In the genomic region with DNA sequence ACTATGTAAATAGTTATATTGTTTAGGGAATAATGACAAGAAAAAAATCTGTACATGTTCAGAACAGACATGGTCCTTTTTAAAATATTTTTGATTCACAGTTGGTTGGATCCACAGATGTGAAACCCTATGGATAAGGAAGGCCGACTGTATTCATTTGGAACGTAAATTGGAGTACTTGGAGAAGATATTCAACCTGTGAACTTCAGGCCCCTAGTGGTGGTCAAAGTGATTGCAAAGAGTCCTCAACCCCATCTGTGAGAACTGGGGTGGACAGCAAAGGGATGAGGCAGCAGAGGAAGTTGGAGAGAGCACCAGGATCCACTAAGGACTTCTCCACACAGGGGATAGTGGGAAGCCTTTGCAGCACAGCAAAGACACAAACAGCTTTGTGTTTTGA, we compare ENCODE assay signal across 1 cellular context.
TF ChIP-seq lines count a peak whose summit lies in the region.

No MANE protein-coding gene starts in this region.

TF ChIP-seq in GM23338, 12 proteins besides CTCF, POLR2A, EP300 and RAD21 (continued from another document):
- no peak for TF ChIP-seq EZH2 (IDR thresholded peaks at IDR 0.05; ENCODE audit: low read depth, unreplicated experiment)
- TF ChIP-seq EZH2phosphoT487 (IDR thresholded peaks at IDR 0.05; ENCODE audit: unreplicated experiment): no peak
- no peak for TF ChIP-seq ZNF114 (CRISPR knock-in tag; IDR thresholded peaks at IDR 0.05)
- TF ChIP-seq STAT1 (IDR thresholded peaks at IDR 0.05; ENCODE audit: unreplicated experiment): no peak
- TF ChIP-seq, protein P1, sequence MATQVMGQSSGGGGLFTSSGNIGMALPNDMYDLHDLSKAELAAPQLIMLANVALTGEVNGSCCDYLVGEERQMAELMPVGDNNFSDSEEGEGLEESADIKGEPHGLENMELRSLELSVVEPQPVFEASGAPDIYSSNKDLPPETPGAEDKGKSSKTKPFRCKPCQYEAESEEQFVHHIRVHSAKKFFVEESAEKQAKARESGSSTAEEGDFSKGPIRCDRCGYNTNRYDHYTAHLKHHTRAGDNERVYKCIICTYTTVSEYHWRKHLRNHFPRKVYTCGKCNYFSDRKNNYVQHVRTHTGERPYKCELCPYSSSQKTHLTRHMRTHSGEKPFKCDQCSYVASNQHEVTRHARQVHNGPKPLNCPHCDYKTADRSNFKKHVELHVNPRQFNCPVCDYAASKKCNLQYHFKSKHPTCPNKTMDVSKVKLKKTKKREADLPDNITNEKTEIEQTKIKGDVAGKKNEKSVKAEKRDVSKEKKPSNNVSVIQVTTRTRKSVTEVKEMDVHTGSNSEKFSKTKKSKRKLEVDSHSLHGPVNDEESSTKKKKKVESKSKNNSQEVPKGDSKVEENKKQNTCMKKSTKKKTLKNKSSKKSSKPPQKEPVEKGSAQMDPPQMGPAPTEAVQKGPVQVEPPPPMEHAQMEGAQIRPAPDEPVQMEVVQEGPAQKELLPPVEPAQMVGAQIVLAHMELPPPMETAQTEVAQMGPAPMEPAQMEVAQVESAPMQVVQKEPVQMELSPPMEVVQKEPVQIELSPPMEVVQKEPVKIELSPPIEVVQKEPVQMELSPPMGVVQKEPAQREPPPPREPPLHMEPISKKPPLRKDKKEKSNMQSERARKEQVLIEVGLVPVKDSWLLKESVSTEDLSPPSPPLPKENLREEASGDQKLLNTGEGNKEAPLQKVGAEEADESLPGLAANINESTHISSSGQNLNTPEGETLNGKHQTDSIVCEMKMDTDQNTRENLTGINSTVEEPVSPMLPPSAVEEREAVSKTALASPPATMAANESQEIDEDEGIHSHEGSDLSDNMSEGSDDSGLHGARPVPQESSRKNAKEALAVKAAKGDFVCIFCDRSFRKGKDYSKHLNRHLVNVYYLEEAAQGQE (IDR thresholded peaks at IDR 0.05; ENCODE audit: unreplicated experiment): no peak
- TF ChIP-seq CREB1 (CRISPR knock-in tag; IDR thresholded peaks at IDR 0.05; ENCODE audit: low read depth): no peak
- no peak for TF ChIP-seq POLR2AphosphoS5 (IDR thresholded peaks at IDR 0.05; ENCODE audit: low read depth)
